Comparison of ENCODE assay signal across 11 cellular contexts in genomic region chr6:22667855-22668254, GRCh38.
"Had no signal": no experiment of that assay in that cellular context is flagged by ENCODE, and none has a peak within 500 bp of the region (broad histone marks: within the 10 kb centered on the region; RNA-seq: fewer than 3 reads in every experiment).

No MANE protein-coding gene starts in this region.

- H3K27ac Mint-ChIP-seq: activated naive CD4-positive, alpha-beta T cell treated with anti-CD3 and anti-CD28 coated beads, Interleukin-2, amount 10 ng/mL, durations not matched to agents 7 days and 5 days; activated T-helper 2 cell treated with anti-CD3 and anti-CD28 coated beads, Interferon-gamma antibody, Interleukin-2, Interleukin-4, amounts not matched to agents 10 μg/mL and 5 μg/mL and 100 μg/mL, durations not matched to agents 14 hours and 24 hours and 36 hours; neural progenitor cell; stimulated activated memory B cell treated with anti-CD40 and anti-IgM and Interleukin-4, amounts not matched to agents 10 μg/mL and 1 μg/mL and 100 μg/mL, for 72 hours had no signal

- DNase-seq: activated CD4-positive, alpha-beta T cell treated with anti-CD3 and anti-CD28 coated beads, Interleukin-2, amount 50 U/mL, for 1 hour; activated CD4-positive, CD25-positive, alpha-beta regulatory T cell; activated naive CD4-positive, alpha-beta T cell treated with anti-CD3 and anti-CD28 coated beads, Interleukin-2, amount 10 ng/mL, durations not matched to agents 7 days and 5 days; cerebellar nuclear complex; dermis blood vessel endothelial cell; mesendoderm had no signal

- H3K27me3 Mint-ChIP-seq: activated naive CD4-positive, alpha-beta T cell treated with anti-CD3 and anti-CD28 coated beads, Interleukin-2, amount 10 ng/mL, durations not matched to agents 7 days and 5 days; stimulated activated memory B cell treated with anti-CD40 and anti-IgM and Interleukin-4, amounts not matched to agents 10 μg/mL and 1 μg/mL and 100 μg/mL, for 72 hours had no signal

- H2AFZ ChIP-seq: neural progenitor cell had no signal

- ATAC-seq: stimulated activated memory B cell treated with anti-CD40 and anti-IgM and Interleukin-4, amounts not matched to agents 10 μg/mL and 1 μg/mL and 100 μg/mL, for 72 hours had no signal

- H3K36me3 Mint-ChIP-seq: activated naive CD4-positive, alpha-beta T cell treated with anti-CD3 and anti-CD28 coated beads, Interleukin-2, amount 10 ng/mL, durations not matched to agents 7 days and 5 days; neural progenitor cell; stimulated activated memory B cell treated with anti-CD40 and anti-IgM and Interleukin-4, amounts not matched to agents 10 μg/mL and 1 μg/mL and 100 μg/mL, for 72 hours had no signal

- H3K27ac ChIP-seq: neural progenitor cell, ovary, tibial nerve had no signal

- H3K27me3 ChIP-seq: neural progenitor cell, ovary, tibial nerve had no signal

- H3K4me2 ChIP-seq: neural progenitor cell had no signal

- H3K4me1 ChIP-seq: neural progenitor cell had no signal

- H3K4me3 Mint-ChIP-seq: activated naive CD4-positive, alpha-beta T cell treated with anti-CD3 and anti-CD28 coated beads, Interleukin-2, amount 10 ng/mL, durations not matched to agents 7 days and 5 days; neural progenitor cell; stimulated activated memory B cell treated with anti-CD40 and anti-IgM and Interleukin-4, amounts not matched to agents 10 μg/mL and 1 μg/mL and 100 μg/mL, for 72 hours had no signal

- H3K36me3 ChIP-seq: neural progenitor cell, ovary, tibial nerve had no signal

- H3K4me3 ChIP-seq: neural progenitor cell, ovary, tibial nerve had no signal

- H3K4me1 Mint-ChIP-seq: activated naive CD4-positive, alpha-beta T cell treated with anti-CD3 and anti-CD28 coated beads, Interleukin-2, amount 10 ng/mL, durations not matched to agents 7 days and 5 days; neural progenitor cell; stimulated activated memory B cell treated with anti-CD40 and anti-IgM and Interleukin-4, amounts not matched to agents 10 μg/mL and 1 μg/mL and 100 μg/mL, for 72 hours had no signal

- H3K9me3 ChIP-seq: ovary, tibial nerve had no signal

- H3K9ac ChIP-seq: neural progenitor cell had no signal
